In genomic region chr19:1027953-1028902, GRCh38 we compare ENCODE assay signal across 8 cellular contexts. TPM values are rescaled to one million over a fixed set of nuclear protein-coding genes. Genes with fewer than 3 reads are reported as not detected.
A peak's percentile ranks its signal among the peaks of the same experiment; 100 is the strongest.
DNase-seq lines count a peak whose midpoint lies in the region; ATAC-seq, FAIRE-seq and TF ChIP-seq lines count a peak whose summit lies in the region.

No MANE protein-coding gene starts in this region.

- ATAC-seq in CD8-positive, alpha-beta T cell, result peak; percentile 29
- ATAC-seq in HG02884 (IDR thresholded peaks at IDR 0.05; ENCODE audit: unreplicated experiment), result no peak
- ATAC-seq in HG03439 (IDR thresholded peaks at IDR 0.05; ENCODE audit: unreplicated experiment), result no peak

- peak overlapping the region; percentile 99 for H3K9ac ChIP-seq in SK-N-MC (ENCODE audit: insufficient read length)

- H3K4me3 Mint-ChIP-seq in CD8-positive, alpha-beta T cell, result peak overlapping the region; percentile 96

- H3K4me1 ChIP-seq in CD8-positive, alpha-beta T cell (ENCODE audit: insufficient read depth, low read length), result peaks cover 42% of the 10 kb centered on the region
- 0 out of 2 replicates have a peak, but pooled peaks cover 1% of the 10 kb centered on the region for H3K4me1 ChIP-seq in iPS DF 6.9 (ENCODE audit: control insufficient read depth, insufficient read depth, low read length)

- TF ChIP-seq POLR2A in H54 (IDR thresholded peaks at IDR 0.05; ENCODE audit: low read depth, low read length), result peak; percentile 32; the same call in 1 of the 2 replicates

- no peaks in the 10 kb centered on the region for H3K9me3 ChIP-seq in CD8-positive, alpha-beta T cell (ENCODE audit: low read length)
- no peaks in the 10 kb centered on the region for H3K9me3 ChIP-seq in SK-N-MC (ENCODE audit: low read depth, low read length)
- H3K9me3 ChIP-seq in iPS DF 6.9 (ENCODE audit: control insufficient read depth, insufficient read depth, low read length), result no peaks in the 10 kb centered on the region

- no peaks in the 10 kb centered on the region for H3K27me3 Mint-ChIP-seq in CD8-positive, alpha-beta T cell (ENCODE audit: low read depth)

- peaks cover 36% of the 10 kb centered on the region for H3K4me1 Mint-ChIP-seq in CD8-positive, alpha-beta T cell (ENCODE audit: low read depth)

- H3K36me3 ChIP-seq in CD8-positive, alpha-beta T cell (ENCODE audit: insufficient read depth, low read length), result peaks cover 13% of the 10 kb centered on the region
- H3K36me3 ChIP-seq in SK-N-MC (ENCODE audit: insufficient read depth, low read length), result peaks cover 29% of the 10 kb centered on the region
- H3K36me3 ChIP-seq in iPS DF 6.9 (ENCODE audit: control insufficient read depth, insufficient read depth, low read length), result peaks cover 12% of the 10 kb centered on the region

- H3K4me3 ChIP-seq in CD8-positive, alpha-beta T cell (ENCODE audit: low read depth, low read length), result peak overlapping the region; percentile 100
- peak overlapping the region; percentile 95 for H3K4me3 ChIP-seq in SK-N-MC
- H3K4me3 ChIP-seq in iPS DF 6.9 (ENCODE audit: low read length), result peak overlapping the region; percentile 86; the same call in 1 of the 2 replicates
- H3K4me3 ChIP-seq in skeletal muscle cell (ENCODE audit: low read depth, low read length), result peak overlapping the region; percentile 99

- FAIRE-seq in H54 (lab: Jason Lieb, UNC), result no peak

- CTCF ChIA-PET in CD8-positive, alpha-beta T cell (lab: Charles Lee), result interaction anchor here (1.1 to 8.6 kb wide), 9 partner anchors 10 to 257 kb away, joined by 3 to 68 read pairs (median 5); partner anchors contain the start of genes ABCA7 and ARHGAP45

- no CpG with 5 or more reads among the region's 60 CpGs for WGBS in iPS DF 6.9 (ENCODE audit: insufficient coverage, insufficient read length)

- POLR2A ChIA-PET in CD8-positive, alpha-beta T cell (lab: Charles Lee), result interaction anchor here (0.6 to 15.7 kb wide), 14 partner anchors 7 to 1023 kb away, joined by 3 to 647 read pairs (median 4); partner anchors contain the start of genes ABCA7, ARHGAP45, CIRBP and GPX4

- DNase-seq in CD8-positive, alpha-beta T cell, result peak in 6 of 7 experiments; percentile 56 to 83 (median 71)
- DNase-seq in H54 (ENCODE audit: insufficient read length, low spot score) (peak; percentile 81), SK-N-MC (ENCODE audit: low read depth, low spot score) (no peak), astrocyte of the hippocampus (ENCODE audit: low read depth, low spot score) (peak; percentile 96), iPS DF 6.9 (ENCODE audit: low read depth, low spot score) (no peak), skeletal muscle cell (ENCODE audit: low read depth) (peak; percentile 90)

- no peaks in the 10 kb centered on the region for H3K27me3 ChIP-seq in CD8-positive, alpha-beta T cell (ENCODE audit: insufficient read depth, low read length)
- no peaks in the 10 kb centered on the region for H3K27me3 ChIP-seq in iPS DF 6.9 (ENCODE audit: control insufficient read depth, insufficient read depth, low read length)

- H3K9me3 Mint-ChIP-seq in CD8-positive, alpha-beta T cell, result no peaks in the 10 kb centered on the region

- peak overlapping the region; percentile 95 for H3K27ac Mint-ChIP-seq in CD8-positive, alpha-beta T cell

- H3K27ac ChIP-seq in CD8-positive, alpha-beta T cell (ENCODE audit: low read depth, low read length), result peak overlapping the region; percentile 74
- H3K27ac ChIP-seq in SK-N-MC (peak overlapping the region; percentile 96), iPS DF 6.9 (ENCODE audit: low read length) (no peak overlapping the region)

- TF ChIP-seq CTCF in CD8-positive, alpha-beta T cell (IDR thresholded peaks at IDR 0.05), result no peak

- intact Hi-C loops in CD8-positive, alpha-beta T cell (cut with DNase I, micrococcal nuclease), result no loop called here

- peaks cover 36% of the 10 kb centered on the region for H3K36me3 Mint-ChIP-seq in CD8-positive, alpha-beta T cell

RNA-seq across cellular contexts. Expression of gene CNN2, which starts 1.8 kb away (rescaled TPM):
- 100 to 1,000 TPM; 382 to 392 TPM for total RNA-seq in CD8-positive, alpha-beta T cell

RNA-seq across cellular contexts. Expression of gene RNU6-2, which starts 6.9 kb away (rescaled TPM):
- total RNA-seq in CD8-positive, alpha-beta T cell, result not detected

RNA-seq across cellular contexts. Expression of gene TMEM259, which starts 7.3 kb away (rescaled TPM):
- total RNA-seq in CD8-positive, alpha-beta T cell, result 100 to 1,000 TPM; 408 to 443 TPM

RNA-seq across cellular contexts. Expression of gene ABCA7, which starts 11.7 kb away (rescaled TPM):
- total RNA-seq in CD8-positive, alpha-beta T cell, result 10 to 100 TPM; 93.3 to 98.0 TPM

RNA-seq across cellular contexts. Expression of gene GRIN3B, which starts 28.0 kb away (rescaled TPM):
- total RNA-seq in CD8-positive, alpha-beta T cell, result under 1 TPM; 0.35 to 0.53 TPM

Comparison
In these comparisons a context has a peak if more than half of its experiments do, and no peak if none do; other contexts are left out.
1. DNase-seq: peak in CD8-positive, alpha-beta T cell (6 of 7), H54 (single experiment), astrocyte of the hippocampus (single experiment) and skeletal muscle cell (single experiment); none in SK-N-MC (single experiment) and iPS DF 6.9 (single experiment).
2. Peak in every context shown above with its lines, with median percentiles within 50 percentile points of each other: H3K4me3 ChIP-seq.